8 cellular contexts compared by ENCODE assay signal in genomic region chr15:65869127-65869953, GRCh38. TPM values are rescaled to one million over a fixed set of nuclear protein-coding genes. Genes with fewer than 3 reads are reported as not detected.
DNase-seq lines count a peak whose midpoint lies in the region; ATAC-seq and TF ChIP-seq lines count a peak whose summit lies in the region.

TSS of gene RAB11A (plus strand) at chr15:65869491. CDS start at chr15:65869586, 95 bp downstream.

- H3K27ac ChIP-seq in SK-N-MC, result peak within 1 kb of the TSS; percentile 95
- peak within 1 kb of the TSS; percentile 91 for H3K27ac ChIP-seq in temporal lobe (ENCODE audit: low read depth, low read length)

- CTCF ChIA-PET in GM10248 (lab: Yijun Ruan, JAX), result interaction anchor here (0.7 to 6.5 kb wide), 22 partner anchors 8 to 583 kb away, joined by 3 to 51 read pairs (median 4); partner anchors contain the start of genes INTS14 and PARP16

- POLR2A ChIA-PET in GM10248 (lab: Yijun Ruan, JAX), result interaction anchor here (0.5 to 1.5 kb wide), 5 partner anchors 52 to 847 kb away, joined by 3 to 8 read pairs (median 4); partner anchors contain the start of gene INTS14

- TF ChIP-seq CTCF in GM10248 (IDR thresholded peaks at IDR 0.05; ENCODE audit: control extremely low read depth, extremely low read depth, low read depth, missing control alignments) (peak; percentile 47), NB4 (IDR thresholded peaks at IDR 0.05; ENCODE audit: low read depth, low read length) (peak; percentile 30)

- TF ChIP-seq POLR2A in NB4 (IDR thresholded peaks at IDR 0.05; ENCODE audit: extremely low read depth, insufficient read length), result peak; percentile 99

- H3K9me3 ChIP-seq in SK-N-MC (ENCODE audit: low read depth, low read length), result no peaks in the 10 kb centered on the region

- DNase-seq in GM10248 (ENCODE audit: extremely low spot score) (peak; percentile 96), NB4 (ENCODE audit: low read depth) (peak; percentile 97), SK-N-MC (ENCODE audit: low read depth, low spot score) (peak; percentile 76), globus pallidus (ENCODE audit: low spot score) (peak; percentile 98), occipital lobe (lab: John Stamatoyannopoulos, UW) (peak; percentile 92)
- peak; percentile 96 for DNase-seq in activated naive CD4-positive, alpha-beta T cell treated with anti-CD3 and anti-CD28 coated beads, Interleukin-2, amount 50 U/mL, for 16 hours

- H3K4me3 ChIP-seq in NB4 (ENCODE audit: low read depth, low read length) (peak within 1 kb of the TSS; percentile 92), SK-N-MC (peak within 1 kb of the TSS; percentile 99)

- peak within 1 kb of the TSS; percentile 96 for H3K9ac ChIP-seq in SK-N-MC (ENCODE audit: insufficient read length)

- ATAC-seq in HG02571 (IDR thresholded peaks at IDR 0.05; ENCODE audit: unreplicated experiment), result peak; percentile 83

- H3K36me3 ChIP-seq in SK-N-MC (ENCODE audit: insufficient read depth, low read length), result peaks cover 4% of the 10 kb centered on the region; the same call in 1 of the 2 replicates

RNA-seq across cellular contexts. Expression of gene RAB11A, which starts in this region (rescaled TPM):
- total RNA-seq in occipital lobe (169 TPM), temporal lobe (117 TPM)

Comparison
In these comparisons a context has a peak if more than half of its experiments do, and no peak if none do; other contexts are left out.
1. Peak in every context shown above with its lines: DNase-seq, ATAC-seq, H3K4me3 ChIP-seq and H3K27ac ChIP-seq.